26 cellular contexts compared by ENCODE assay signal in the genomic region with DNA sequence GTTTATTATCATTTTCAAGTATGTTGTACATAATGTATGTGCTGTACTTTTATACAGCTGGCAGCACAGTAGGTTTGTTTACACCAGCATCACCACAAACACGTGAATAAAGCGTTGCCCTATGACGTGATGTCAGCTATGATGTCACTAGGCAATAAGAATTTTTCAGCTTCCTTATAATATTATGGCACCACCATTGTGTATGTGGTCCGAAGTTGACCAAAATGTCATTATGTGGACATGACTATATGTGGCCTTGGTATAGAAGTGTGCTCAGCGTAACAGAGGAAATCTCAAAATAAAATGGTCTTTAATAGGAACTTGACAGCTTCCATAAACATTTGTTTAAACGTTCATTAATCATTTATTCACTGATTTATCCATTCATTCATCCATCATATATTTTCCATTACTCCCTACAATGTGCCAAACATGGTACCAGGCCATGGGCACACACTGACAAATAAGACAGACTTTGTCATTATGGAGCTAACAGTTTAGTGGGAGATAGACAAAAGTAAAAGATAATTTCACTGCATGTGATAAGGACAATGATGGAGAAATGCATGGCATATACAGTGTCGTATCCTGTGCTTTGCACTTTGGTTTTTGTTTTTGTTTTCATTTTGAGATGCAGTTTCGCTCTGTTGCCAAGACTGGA.
"Had no signal": no experiment of that assay in that cellular context is flagged by ENCODE, and none has a peak within 500 bp of the region (broad histone marks: within the 10 kb centered on the region; RNA-seq: fewer than 3 reads in every experiment).

No MANE protein-coding gene starts in this region.

- DNase-seq: IMR-90, Kasumi-1, MV-4-11, NCI-H1048, NCI-H1105, NCI-H1417 treated with DMSO at 0.1 percent for 48 hours, NCI-H146, NCI-H1694 treated with DMSO at 0.1 percent for 48 hours, NCI-H1930, NCI-H2081, NCI-H2107, NCI-H2171, NCI-H226, NCI-H446, NCI-H510A, NCI-H524 treated with DMSO at 0.1 percent for 48 hours, NCI-H69, NCI-H774, Right ventricle myocardium superior, RPMI8226, SK-N-SH, SW 1271 had no signal

- H3K9ac ChIP-seq: KMS-11, SK-N-SH had no signal

- H3K4me2 ChIP-seq: KMS-11, SK-N-SH had no signal

- FAIRE-seq: HTR-8/SVneo, RCC 7860 had no signal

- H3K9me3 ChIP-seq: SK-N-SH had no signal

- H3K27ac ChIP-seq: HL-60, KMS-11 had no signal
